In the genomic region with DNA sequence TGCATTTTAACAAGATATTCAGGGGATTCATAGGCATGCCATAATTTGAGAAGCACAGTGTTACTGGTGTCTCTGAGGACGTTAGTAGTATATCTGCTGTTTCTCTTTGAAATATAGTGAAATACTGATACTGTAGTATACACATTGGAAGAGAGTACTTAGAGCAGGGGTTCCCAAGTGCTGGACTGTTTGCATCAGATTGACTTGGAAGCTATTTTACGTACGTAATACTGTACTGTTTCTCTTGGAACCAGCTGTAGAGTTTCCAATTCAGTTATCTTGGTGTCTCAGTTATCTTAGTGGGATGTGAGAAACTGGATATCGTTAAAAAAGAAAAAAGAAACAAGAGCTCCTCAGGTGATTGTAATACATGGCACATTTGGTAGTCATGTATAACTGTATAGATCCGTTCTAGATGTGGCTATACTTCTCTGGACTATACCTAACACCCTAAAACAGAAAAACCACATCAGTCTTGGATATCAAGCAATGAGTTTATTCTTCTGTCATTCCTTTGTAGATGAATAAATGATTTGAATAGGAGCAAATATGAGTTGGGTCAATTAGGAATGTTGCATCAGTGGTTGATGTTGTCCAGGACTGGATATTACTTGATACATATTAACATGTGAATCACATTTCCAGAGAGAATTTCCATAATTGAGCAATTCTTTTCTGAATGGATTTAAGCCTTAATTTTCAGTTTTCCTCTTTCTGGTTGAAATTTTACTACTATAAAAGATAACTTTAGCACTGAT, we compare ENCODE assay signal across 23 cellular contexts.
"Had no signal": no experiment of that assay in that cellular context is flagged by ENCODE, and none has a peak within 500 bp of the region (broad histone marks: within the 10 kb centered on the region; RNA-seq: fewer than 3 reads in every experiment).

No MANE protein-coding gene starts in this region.

- FAIRE-seq: bronchial epithelial cell, keratinocyte, TTC549 had no signal

- H3K9me3 Mint-ChIP-seq: activated naive CD4-positive, alpha-beta T cell treated with anti-CD3 and anti-CD28 coated beads, Interleukin-2, amount 50 U/mL, for 72 hours; activated T-cell treated with anti-CD3 and anti-CD28 coated beads, Interleukin-2, amount 50 U/mL, for 24 hours; activated T-helper 17 cell treated with anti-CD3 and anti-CD28 coated beads, Interleukin-2, amount 50 U/mL, for 72 hours; naive B cell; stimulated activated naive CD8-positive, alpha-beta T cell treated with anti-CD3 and anti-CD28 coated beads, Interleukin-15, Interleukin-2, amounts not matched to agents 100 ng/mL and 50 ng/mL, for 24 hours had no signal

- H3K4me3 Mint-ChIP-seq: activated T-cell treated with anti-CD3 and anti-CD28 coated beads, Interleukin-2, amount 50 U/mL, for 24 hours; activated T-helper 17 cell treated with anti-CD3 and anti-CD28 coated beads, Interleukin-2, amount 50 U/mL, for 72 hours; naive B cell; stimulated activated naive CD8-positive, alpha-beta T cell treated with anti-CD3 and anti-CD28 coated beads, Interleukin-15, Interleukin-2, amounts not matched to agents 100 ng/mL and 50 ng/mL, for 24 hours had no signal

- H3K4me1 ChIP-seq: adrenal gland, heart left ventricle, thyroid gland, upper lobe of right lung had no signal

- ATAC-seq: activated naive CD4-positive, alpha-beta T cell treated with anti-CD3 and anti-CD28 coated beads, Interleukin-2, amount 50 U/mL, for 72 hours; activated T-helper 17 cell treated with anti-CD3 and anti-CD28 coated beads, Interleukin-2, amount 50 U/mL, for 72 hours; left colon; upper lobe of right lung had no signal

- H3K27me3 Mint-ChIP-seq: activated T-cell treated with anti-CD3 and anti-CD28 coated beads, Interleukin-2, amount 50 U/mL, for 24 hours; activated T-helper 17 cell treated with anti-CD3 and anti-CD28 coated beads, Interleukin-2, amount 50 U/mL, for 72 hours; naive B cell; stimulated activated naive CD8-positive, alpha-beta T cell treated with anti-CD3 and anti-CD28 coated beads, Interleukin-15, Interleukin-2, amounts not matched to agents 100 ng/mL and 50 ng/mL, for 24 hours had no signal

- H3K27ac Mint-ChIP-seq: activated T-cell treated with anti-CD3 and anti-CD28 coated beads, Interleukin-2, amount 50 U/mL, for 24 hours; activated T-helper 17 cell treated with anti-CD3 and anti-CD28 coated beads, Interleukin-2, amount 50 U/mL, for 72 hours; stimulated activated naive CD8-positive, alpha-beta T cell treated with anti-CD3 and anti-CD28 coated beads, Interleukin-15, Interleukin-2, amounts not matched to agents 100 ng/mL and 50 ng/mL, for 24 hours had no signal

- DNase-seq: activated CD4-positive, CD25-positive, alpha-beta regulatory T cell treated with anti-CD3 and anti-CD28 coated beads, Interleukin-2, amount 50 U/mL, for 72 hours; activated CD8-positive, alpha-beta memory T cell treated with anti-CD3 and anti-CD28 coated beads, Interleukin-2, amount 50 U/mL, for 4 hours; activated T-cell treated with anti-CD3 and anti-CD28 coated beads, Interleukin-2, amount 50 U/mL, for 24 hours; adrenal gland; cerebellar nuclear complex; heart left ventricle; left colon; mesendoderm; naive B cell; nucleus accumbens; stimulated activated CD4-positive, alpha-beta T cell treated with anti-CD3 and anti-CD28 coated beads, Interleukin-4, amount 100 ng/mL, for 24 hours; substantia nigra; T-helper 1 cell; thyroid gland; upper lobe of right lung; WERI-Rb-1 had no signal

- H3K9me3 ChIP-seq: adrenal gland, heart left ventricle, thyroid gland, upper lobe of right lung had no signal

- H3K27me3 ChIP-seq: adrenal gland, heart left ventricle, thyroid gland, upper lobe of right lung had no signal

- H3K27ac ChIP-seq: adrenal gland, coronary artery, heart left ventricle, thyroid gland, upper lobe of right lung, WERI-Rb-1 had no signal

- H3K4me3 ChIP-seq: adrenal gland, coronary artery, heart left ventricle, thyroid gland, upper lobe of right lung had no signal
